In the genomic region with DNA sequence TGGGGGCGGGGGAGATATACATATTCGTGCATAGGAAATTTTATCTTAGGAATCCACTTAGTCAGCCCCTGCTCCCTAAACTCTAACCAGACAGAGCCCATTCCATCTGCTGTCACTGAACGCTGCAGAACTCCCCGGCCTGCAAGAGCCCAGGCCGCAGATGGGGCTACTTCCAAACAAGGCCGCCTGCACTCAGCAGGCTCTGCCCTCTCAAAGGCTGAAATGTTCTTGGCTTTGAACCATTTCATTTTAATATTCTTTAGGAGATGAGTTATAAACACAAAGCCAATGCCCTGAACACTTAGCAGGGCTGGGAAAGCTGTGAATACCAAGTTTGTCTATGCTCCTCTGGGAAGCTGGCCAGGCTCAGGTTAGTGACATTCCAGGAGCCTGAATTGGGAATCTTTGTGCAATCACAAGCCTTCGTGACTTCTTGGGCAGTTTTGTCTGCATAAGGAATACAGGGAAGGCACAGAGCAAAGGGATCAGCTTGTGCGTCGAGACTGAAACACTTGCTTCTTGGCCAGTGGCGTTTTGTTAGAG, we compare ENCODE assay signal across 10 cellular contexts.
DNase-seq lines count a peak whose midpoint lies in the region; ATAC-seq and TF ChIP-seq lines count a peak whose summit lies in the region.
"Had no signal": no experiment of that assay in that cellular context is flagged by ENCODE, and none has a peak within 500 bp of the region (broad histone marks: within the 10 kb centered on the region; RNA-seq: fewer than 3 reads in every experiment).

No MANE protein-coding gene starts in this region.

- H3K27me3 Mint-ChIP-seq in activated naive CD4-positive, alpha-beta T cell treated with anti-CD3 and anti-CD28 coated beads for 36 hours (ENCODE audit: low read depth) = no peaks in the 10 kb centered on the region

- no peak overlapping the region for H3K27ac Mint-ChIP-seq in activated naive CD4-positive, alpha-beta T cell treated with anti-CD3 and anti-CD28 coated beads for 36 hours

- H3K27me3 ChIP-seq in brain microvascular endothelial cell (replicated peaks) (no peaks in the 10 kb centered on the region), right cardiac atrium (ENCODE audit: control insufficient read depth, insufficient read depth) (no peaks in the 10 kb centered on the region), gastrocnemius medialis (no peaks in the 10 kb centered on the region)

- H3K4me3 ChIP-seq in brain microvascular endothelial cell (ENCODE audit: low read depth, low read length) (no peak overlapping the region), right cardiac atrium (ENCODE audit: low read length) (no peak overlapping the region), gastrocnemius medialis (no peak overlapping the region)

- H3K9me3 ChIP-seq in right cardiac atrium (ENCODE audit: control insufficient read depth, low read length) = no peaks in the 10 kb centered on the region
- H3K9me3 ChIP-seq in gastrocnemius medialis = no peaks in the 10 kb centered on the region

- H3K27ac ChIP-seq in brain microvascular endothelial cell = peak overlapping the region; percentile 2
- peak overlapping the region; percentile 92 for H3K27ac ChIP-seq in right cardiac atrium (ENCODE audit: low read length)
- peak overlapping the region; percentile 86 to 95 (median 92) for H3K27ac ChIP-seq in gastrocnemius medialis

- H3K36me3 Mint-ChIP-seq in activated naive CD4-positive, alpha-beta T cell treated with anti-CD3 and anti-CD28 coated beads for 36 hours (ENCODE audit: low read depth) = no peaks in the 10 kb centered on the region

- WGBS in right cardiac atrium = 46% methylated on average over 10 of the region's 10 CpGs

- peaks cover 13% of the 10 kb centered on the region for H3K4me1 ChIP-seq in right cardiac atrium (ENCODE audit: control insufficient read depth, insufficient read depth, low read length)
- peaks cover 73 to 75% of the 10 kb centered on the region in 2 donors for H3K4me1 ChIP-seq in gastrocnemius medialis

- no peaks in the 10 kb centered on the region for H3K9me3 Mint-ChIP-seq in activated naive CD4-positive, alpha-beta T cell treated with anti-CD3 and anti-CD28 coated beads for 36 hours

- in situ Hi-C loops in brain microvascular endothelial cell (cut with HindIII; ENCODE audit: low pct_ligation_motif_present, low sequenced_read_pairs) (no loop called here), gastrocnemius medialis (cut with MboI; ENCODE audit: low sequenced_read_pairs in 4 of 4) (no loop called here)

- no peak for TF ChIP-seq CTCF in brain microvascular endothelial cell (IDR thresholded peaks at IDR 0.05; ENCODE audit: low read depth, low read length, missing control alignments)
- no peak for TF ChIP-seq CTCF in gastrocnemius medialis (IDR thresholded peaks at IDR 0.05 in 4 of 5, conservative IDR thresholded peaks at IDR 0.05 in 1 of 5)

- no peak overlapping the region for H3K4me3 Mint-ChIP-seq in activated naive CD4-positive, alpha-beta T cell treated with anti-CD3 and anti-CD28 coated beads for 36 hours

- DNase-seq in EL = peak; percentile 72
- peak; percentile 80 for DNase-seq in brain microvascular endothelial cell
- peak in 2 of 3 donors; percentile 57 to 59 for DNase-seq in right cardiac atrium
- DNase-seq in gastrocnemius medialis = peak; percentile 45 to 46
- DNase-seq in activated naive CD4-positive, alpha-beta T cell treated with anti-CD3 and anti-CD28 coated beads for 36 hours = no peak
- DNase-seq in UCSD-AML1 (lab: John Stamatoyannopoulos, UW; ENCODE audit: unreplicated experiment) = no peak
- DNase-seq in NK-92 (lab: John Stamatoyannopoulos, UW; ENCODE audit: unreplicated experiment) = no peak
- no peak for DNase-seq in NCI-H1048 (lab: John Stamatoyannopoulos, UW)
- DNase-seq: activated CD4-positive, CD25-positive, alpha-beta regulatory T cell had no signal

- CTCF ChIA-PET in activated naive CD4-positive, alpha-beta T cell treated with anti-CD3 and anti-CD28 coated beads for 36 hours (lab: Charles Lee) = no interaction called here

- intact Hi-C loops in right cardiac atrium (cut with DNase I) (loop anchor here in 2 of 4 donors (5.0 to 10.0 kb wide), 3 partner anchors 42 to 65 kb away; a partner anchor contains a TSS), gastrocnemius medialis (cut with DNase I; ENCODE audit: low total_unique reads) (loop anchor here (2.0 kb wide), 1 partner anchor 43 kb away; no protein-coding TSS in a partner anchor)
- intact Hi-C loops in activated naive CD4-positive, alpha-beta T cell treated with anti-CD3 and anti-CD28 coated beads for 36 hours (cut with micrococcal nuclease) = no loop called here

- H3K36me3 ChIP-seq in brain microvascular endothelial cell (replicated peaks) (peaks cover 15% of the 10 kb centered on the region), gastrocnemius medialis (no peaks in the 10 kb centered on the region)

- ATAC-seq in right cardiac atrium (peak; percentile 28 to 72), gastrocnemius medialis (peak; percentile 25 to 37)
- ATAC-seq: Panc1 had no signal

- no peaks in the 10 kb centered on the region for H3K4me1 Mint-ChIP-seq in activated naive CD4-positive, alpha-beta T cell treated with anti-CD3 and anti-CD28 coated beads for 36 hours (ENCODE audit: low read depth)

- no peak for TF ChIP-seq POLR2A in gastrocnemius medialis (IDR thresholded peaks at IDR 0.05)

Comparison
In these comparisons a context has a peak if more than half of its experiments do, and no peak if none do; other contexts are left out.
1. DNase-seq: peak in EL (single experiment), brain microvascular endothelial cell (single experiment), right cardiac atrium (2 of 3) and gastrocnemius medialis (2 of 2); none in activated naive CD4-positive, alpha-beta T cell treated with anti-CD3 and anti-CD28 coated beads for 36 hours (single experiment), UCSD-AML1 (single experiment), NK-92 (single experiment) and NCI-H1048 (single experiment).
2. H3K27ac ChIP-seq: peak in every context shown above with its lines; median percentile 92 in gastrocnemius medialis; 92 in right cardiac atrium; 2 in brain microvascular endothelial cell.